Comparison of ENCODE assay signal across 8 cellular contexts in genomic region chr11:9313648-9314290, GRCh38. TPM values are rescaled to one million over a fixed set of nuclear protein-coding genes. Genes with fewer than 3 reads are reported as not detected.
A peak's percentile ranks its signal among the peaks of the same experiment; 100 is the strongest.
DNase-seq lines count a peak whose midpoint lies in the region; ATAC-seq and TF ChIP-seq lines count a peak whose summit lies in the region.

No MANE protein-coding gene starts in this region.

- peak overlapping the region; percentile 97 for H3K27ac ChIP-seq in CD8-positive, alpha-beta T cell (ENCODE audit: low read depth, low read length)
- peak overlapping the region; percentile 98 for H3K27ac ChIP-seq in HUES64 (ENCODE audit: low read depth, low read length)

- WGBS in HUES64 = under 1% methylated on average over 27 of the region's 27 CpGs

- no peaks in the 10 kb centered on the region for H3K9me3 Mint-ChIP-seq in CD8-positive, alpha-beta T cell
- H3K9me3 Mint-ChIP-seq in activated T-cell treated with anti-CD3 and anti-CD28 coated beads, Interleukin-2, amount 50 U/mL, for 24 hours = no peaks in the 10 kb centered on the region
- no peaks in the 10 kb centered on the region for H3K9me3 Mint-ChIP-seq in osteocyte (ENCODE audit: unreplicated experiment)

- H3K9me3 ChIP-seq in CD8-positive, alpha-beta T cell (ENCODE audit: low read length) = no peaks in the 10 kb centered on the region
- H3K9me3 ChIP-seq in HUES64 (ENCODE audit: insufficient read depth, low read depth, low read length) = no peaks in the 10 kb centered on the region

- DNase-seq in CD8-positive, alpha-beta T cell = peak in 4 of 7 experiments; percentile 21 to 43 (median 38)
- no peak for DNase-seq in activated T-cell treated with anti-CD3 and anti-CD28 coated beads, Interleukin-2, amount 50 U/mL, for 24 hours
- DNase-seq in germinal center (ENCODE audit: low spot score) (peak; percentile 49), osteocyte (ENCODE audit: extremely low spot score, unreplicated experiment) (no peak), LoVo (ENCODE audit: low spot score) (no peak)

- H3K4me1 Mint-ChIP-seq in CD8-positive, alpha-beta T cell (ENCODE audit: low read depth) = peaks cover 39% of the 10 kb centered on the region
- H3K4me1 Mint-ChIP-seq in activated T-cell treated with anti-CD3 and anti-CD28 coated beads, Interleukin-2, amount 50 U/mL, for 24 hours (ENCODE audit: low read depth) = peaks cover 39% of the 10 kb centered on the region
- H3K4me1 Mint-ChIP-seq in osteocyte (ENCODE audit: unreplicated experiment) = peaks cover 22% of the 10 kb centered on the region

- no peaks in the 10 kb centered on the region for H3K36me3 ChIP-seq in CD8-positive, alpha-beta T cell (ENCODE audit: insufficient read depth, low read length)
- peaks cover 6% of the 10 kb centered on the region for H3K36me3 ChIP-seq in HUES64 (ENCODE audit: insufficient read depth, low read length)

- H3K4me3 Mint-ChIP-seq in CD8-positive, alpha-beta T cell = peak overlapping the region; percentile 98
- H3K4me3 Mint-ChIP-seq in activated T-cell treated with anti-CD3 and anti-CD28 coated beads, Interleukin-2, amount 50 U/mL, for 24 hours = peak overlapping the region; percentile 98
- H3K4me3 Mint-ChIP-seq in osteocyte (ENCODE audit: unreplicated experiment) = peak overlapping the region; percentile 96

- H3K4me1 ChIP-seq in CD8-positive, alpha-beta T cell (ENCODE audit: insufficient read depth, low read length) = peaks cover 29% of the 10 kb centered on the region
- peaks cover 25% of the 10 kb centered on the region for H3K4me1 ChIP-seq in HUES64 (ENCODE audit: insufficient read depth, low read length)

- H3K27me3 ChIP-seq in CD8-positive, alpha-beta T cell (ENCODE audit: insufficient read depth, low read length) = no peaks in the 10 kb centered on the region
- no peaks in the 10 kb centered on the region for H3K27me3 ChIP-seq in HUES64 (ENCODE audit: insufficient read depth, low read length)

- ATAC-seq in CD8-positive, alpha-beta T cell = peak; percentile 8
- ATAC-seq in GM21360 (IDR thresholded peaks at IDR 0.05; ENCODE audit: unreplicated experiment) = peak; percentile 11
- no peak for ATAC-seq in HG03571 (IDR thresholded peaks at IDR 0.05; ENCODE audit: unreplicated experiment)

- peak overlapping the region; percentile 90 for H3K9ac ChIP-seq in HUES64 (ENCODE audit: low read depth, low read length)

- peak overlapping the region; percentile 99 for H3K4me3 ChIP-seq in CD8-positive, alpha-beta T cell (ENCODE audit: low read depth, low read length)
- H3K4me3 ChIP-seq in HUES64 (ENCODE audit: low read length) = peak overlapping the region; percentile 91

- H3K36me3 Mint-ChIP-seq in CD8-positive, alpha-beta T cell = peaks cover 20% of the 10 kb centered on the region
- peaks cover 9% of the 10 kb centered on the region for H3K36me3 Mint-ChIP-seq in activated T-cell treated with anti-CD3 and anti-CD28 coated beads, Interleukin-2, amount 50 U/mL, for 24 hours (ENCODE audit: low read depth)
- H3K36me3 Mint-ChIP-seq in osteocyte (ENCODE audit: unreplicated experiment) = no peaks in the 10 kb centered on the region

- intact Hi-C loops in CD8-positive, alpha-beta T cell (cut with DNase I, micrococcal nuclease) = loop anchor here (1.0 to 10.0 kb wide), 15 partner anchors 33 to 989 kb away; partner anchors contain the start of genes IPO7 (in 2 of the 2), RPL27A (in 2 of the 2), TRIM66 (in 2 of the 2) and AKIP1 (in 1 of the 2)

- CTCF ChIA-PET in CD8-positive, alpha-beta T cell (lab: Charles Lee) = interaction anchor here (0.5 to 1.9 kb wide), 5 partner anchors 12 to 120 kb away, joined by 3 to 6 read pairs (median 5); no protein-coding TSS in a partner anchor

- no peak for TF ChIP-seq CTCF in CD8-positive, alpha-beta T cell (IDR thresholded peaks at IDR 0.05)
- no peak for TF ChIP-seq CTCF in osteocyte (IDR thresholded peaks at IDR 0.05)

- peak overlapping the region; percentile 98 for H3K27ac Mint-ChIP-seq in CD8-positive, alpha-beta T cell
- H3K27ac Mint-ChIP-seq in activated T-cell treated with anti-CD3 and anti-CD28 coated beads, Interleukin-2, amount 50 U/mL, for 24 hours = peak overlapping the region; percentile 98
- H3K27ac Mint-ChIP-seq in osteocyte (ENCODE audit: unreplicated experiment) = peak overlapping the region; percentile 93

- peaks cover 2% of the 10 kb centered on the region for H3K27me3 Mint-ChIP-seq in CD8-positive, alpha-beta T cell (ENCODE audit: low read depth)
- peaks cover 10% of the 10 kb centered on the region for H3K27me3 Mint-ChIP-seq in activated T-cell treated with anti-CD3 and anti-CD28 coated beads, Interleukin-2, amount 50 U/mL, for 24 hours
- peaks cover 6% of the 10 kb centered on the region for H3K27me3 Mint-ChIP-seq in osteocyte (ENCODE audit: unreplicated experiment)

- POLR2A ChIA-PET in CD8-positive, alpha-beta T cell (lab: Charles Lee) = interaction anchor here (0.6 to 5.1 kb wide), 11 partner anchors 24 to 260 kb away, joined by 3 to 50 read pairs (median 3); partner anchors contain the start of genes WEE1 and ZNF143

RNA-seq across cellular contexts. Expression of gene TMEM41B, which starts 0.6 kb away (rescaled TPM):
- 10 to 100 TPM; 36.8 TPM for total RNA-seq in CD8-positive, alpha-beta T cell
- polyA plus RNA-seq in HUES64 (2013, experiment 1 of 2) = 29.1 TPM
- 30.6 TPM for polyA plus RNA-seq in HUES64 (2013, experiment 2 of 2)
- total RNA-seq in osteocyte = 28.1 and 32.3 TPM in 2 replicates

RNA-seq across cellular contexts. Expression of gene DENND5A, which starts 48.6 kb away (rescaled TPM):
- 10 to 100 TPM; 78.8 to 81.7 TPM for total RNA-seq in CD8-positive, alpha-beta T cell
- polyA plus RNA-seq in HUES64 (2013, experiment 1 of 2) = 46.9 TPM
- polyA plus RNA-seq in HUES64 (2013, experiment 2 of 2) = 56.4 TPM
- total RNA-seq in osteocyte = 115 and 122 TPM in 2 replicates

Comparison
In these comparisons a context has a peak if more than half of its experiments do, and no peak if none do; other contexts are left out.
1. DNase-seq: peak in CD8-positive, alpha-beta T cell (4 of 7) and germinal center (single experiment); none in activated T-cell treated with anti-CD3 and anti-CD28 coated beads, Interleukin-2, amount 50 U/mL, for 24 hours (single experiment), osteocyte (single experiment) and LoVo (single experiment).
2. Peak in every context shown above with its lines, with median percentiles within 50 percentile points of each other: H3K27ac Mint-ChIP-seq and H3K4me3 Mint-ChIP-seq.